Comparison of ENCODE assay signal across 11 cellular contexts in the genomic region with DNA sequence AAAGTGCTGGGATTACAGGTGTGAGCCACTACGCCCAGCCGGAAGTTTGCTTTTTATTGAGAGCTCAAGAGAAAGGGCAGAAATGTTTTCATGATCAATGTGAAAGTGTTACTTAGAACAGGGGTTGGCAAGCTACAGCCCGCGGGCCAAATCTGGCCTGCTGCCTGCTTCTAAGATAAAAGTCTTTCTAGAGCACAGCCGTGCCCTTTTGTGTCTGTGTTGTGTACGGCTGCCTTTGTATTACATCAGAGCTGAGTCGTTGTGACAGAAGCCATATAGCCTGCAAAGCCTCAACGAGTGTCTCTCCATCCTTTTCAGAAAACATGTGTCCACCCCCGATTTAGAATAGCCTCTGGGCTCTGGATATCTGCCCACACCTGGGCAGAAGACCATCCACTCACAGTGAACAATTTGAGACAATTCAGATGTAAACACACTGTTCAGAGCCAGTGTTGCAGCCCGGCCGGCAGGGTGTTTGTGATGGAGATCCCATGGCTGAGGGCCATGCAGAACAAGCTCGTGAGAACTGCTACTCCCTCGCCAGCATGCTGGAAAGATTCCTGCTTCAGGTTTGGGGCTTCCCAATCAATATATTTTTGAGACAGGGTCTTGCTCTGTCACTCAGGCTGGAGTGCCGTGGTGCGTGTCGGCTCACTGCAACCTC. TPM values are rescaled to one million over a fixed set of nuclear protein-coding genes. Genes with fewer than 3 reads are reported as not detected.
DNase-seq lines count a peak whose midpoint lies in the region; ATAC-seq and TF ChIP-seq lines count a peak whose summit lies in the region.
"Had no signal": no experiment of that assay in that cellular context is flagged by ENCODE, and none has a peak within 500 bp of the region (broad histone marks: within the 10 kb centered on the region; RNA-seq: fewer than 3 reads in every experiment).

No MANE protein-coding gene starts in this region.

- H3K9me3 ChIP-seq in psoas muscle = no peaks in the 10 kb centered on the region

- H3K4me3 ChIP-seq in epithelial cell of esophagus (ENCODE audit: low read length) (no peak overlapping the region), rectal smooth muscle tissue (ENCODE audit: low read length) (peak overlapping the region; percentile 3), psoas muscle (no peak overlapping the region)
- H3K4me3 ChIP-seq: cardiac muscle cell had no signal

- H3K36me3 ChIP-seq in rectal smooth muscle tissue (ENCODE audit: control insufficient read depth, insufficient read depth, low read length) (no peaks in the 10 kb centered on the region), psoas muscle (ENCODE audit: insufficient read depth in 1 of 2, low read depth in 1 of 2) (no peaks in the 10 kb centered on the region)
- H3K36me3 ChIP-seq: cardiac muscle cell had no signal

- H3K4me1 ChIP-seq in rectal smooth muscle tissue (ENCODE audit: control insufficient read depth, insufficient read depth, low read length) = no peaks in the 10 kb centered on the region
- no peaks in the 10 kb centered on the region for H3K4me1 ChIP-seq in psoas muscle

- peak overlapping the region; percentile 58 for H3K27ac Mint-ChIP-seq in activated CD4-positive, alpha-beta T cell treated with anti-CD3 and anti-CD28 coated beads, Interleukin-2, amount 10 ng/mL, durations not matched to agents 24 days and 14 days
- H3K27ac Mint-ChIP-seq: stimulated activated naive CD8-positive, alpha-beta T cell treated with anti-CD3 and anti-CD28 coated beads, Interleukin-15, Interleukin-2, amounts not matched to agents 100 ng/mL and 50 ng/mL, for 24 hours had no signal

- ATAC-seq in GM21737 (IDR thresholded peaks at IDR 0.05; ENCODE audit: unreplicated experiment) (no peak), psoas muscle (no peak)

- H3K36me3 Mint-ChIP-seq in activated CD4-positive, alpha-beta T cell treated with anti-CD3 and anti-CD28 coated beads, Interleukin-2, amount 10 ng/mL, durations not matched to agents 24 days and 14 days (ENCODE audit: low read depth) = no peaks in the 10 kb centered on the region

- no peaks in the 10 kb centered on the region for H3K27me3 ChIP-seq in rectal smooth muscle tissue (ENCODE audit: control insufficient read depth, insufficient read depth, low read length)
- H3K27me3 ChIP-seq in psoas muscle (ENCODE audit: insufficient read depth in 3 of 3, low read length in 2 of 3) = peaks cover 0 to 10% (median 0%) of the 10 kb centered on the region in 3 donors
- H3K27me3 ChIP-seq: cardiac muscle cell had no signal

- intact Hi-C loops in activated CD4-positive, alpha-beta T cell treated with anti-CD3 and anti-CD28 coated beads, Interleukin-2, amount 10 ng/mL, durations not matched to agents 24 days and 14 days (cut with micrococcal nuclease) = loop anchor here (5.0 kb wide), 1 partner anchor 53 kb away; no protein-coding TSS in a partner anchor
- intact Hi-C loops in psoas muscle (cut with DNase I) = no loop called here

- peak; percentile 64 for DNase-seq in activated CD4-positive, alpha-beta T cell treated with anti-CD3 and anti-CD28 coated beads, Interleukin-2, amount 10 ng/mL, durations not matched to agents 24 days and 14 days
- no peak for DNase-seq in activated CD4-positive, alpha-beta T cell treated with anti-CD3 and anti-CD28 coated beads for 1 hour
- DNase-seq in RPMI8226 (peak; percentile 60), epithelial cell of esophagus (ENCODE audit: low read depth) (peak; percentile 7), NOMO-1 treated with DMSO at 0.1 percent for 48 hours (lab: John Stamatoyannopoulos, UW; ENCODE audit: unreplicated experiment) (no peak), psoas muscle (no peak)
- DNase-seq: IMR-90 had no signal

- peak overlapping the region; percentile 52 for H3K4me3 Mint-ChIP-seq in activated CD4-positive, alpha-beta T cell treated with anti-CD3 and anti-CD28 coated beads, Interleukin-2, amount 10 ng/mL, durations not matched to agents 24 days and 14 days
- H3K4me3 Mint-ChIP-seq: stimulated activated naive CD8-positive, alpha-beta T cell treated with anti-CD3 and anti-CD28 coated beads, Interleukin-15, Interleukin-2, amounts not matched to agents 100 ng/mL and 50 ng/mL, for 24 hours had no signal

- TF ChIP-seq CTCF in epithelial cell of esophagus (IDR thresholded peaks at IDR 0.05; ENCODE audit: insufficient read depth, low read depth, low read length, missing control alignments) (no peak), psoas muscle (IDR thresholded peaks at IDR 0.05) (no peak)

- no peak overlapping the region for H3K9ac ChIP-seq in rectal smooth muscle tissue (ENCODE audit: low read length)

- 63 to 71% (median 66%) methylated on average over 16 of the region's 16 CpGs for WGBS in psoas muscle, 3 donors

- no peaks in the 10 kb centered on the region for H3K9me3 Mint-ChIP-seq in activated CD4-positive, alpha-beta T cell treated with anti-CD3 and anti-CD28 coated beads, Interleukin-2, amount 10 ng/mL, durations not matched to agents 24 days and 14 days
- H3K9me3 Mint-ChIP-seq: stimulated activated naive CD8-positive, alpha-beta T cell treated with anti-CD3 and anti-CD28 coated beads, Interleukin-15, Interleukin-2, amounts not matched to agents 100 ng/mL and 50 ng/mL, for 24 hours had no signal

- H3K27me3 Mint-ChIP-seq in activated CD4-positive, alpha-beta T cell treated with anti-CD3 and anti-CD28 coated beads, Interleukin-2, amount 10 ng/mL, durations not matched to agents 24 days and 14 days = peaks cover 1% of the 10 kb centered on the region
- H3K27me3 Mint-ChIP-seq: stimulated activated naive CD8-positive, alpha-beta T cell treated with anti-CD3 and anti-CD28 coated beads, Interleukin-15, Interleukin-2, amounts not matched to agents 100 ng/mL and 50 ng/mL, for 24 hours had no signal

- peak overlapping the region; percentile 66 for H3K27ac ChIP-seq in rectal smooth muscle tissue (ENCODE audit: low read depth, low read length)
- H3K27ac ChIP-seq in psoas muscle = no peak overlapping the region
- H3K27ac ChIP-seq: cardiac muscle cell had no signal

- peaks cover 17% of the 10 kb centered on the region for H3K4me1 Mint-ChIP-seq in activated CD4-positive, alpha-beta T cell treated with anti-CD3 and anti-CD28 coated beads, Interleukin-2, amount 10 ng/mL, durations not matched to agents 24 days and 14 days

RNA-seq across cellular contexts. Expression of a gene that starts 28.8 kb away (rescaled TPM):
- 0.33 TPM in 1 of 2 replicates, not detected in the other for total RNA-seq in activated CD4-positive, alpha-beta T cell treated with anti-CD3 and anti-CD28 coated beads, Interleukin-2, amount 10 ng/mL, durations not matched to agents 24 days and 14 days
- not detected for total RNA-seq in psoas muscle
- polyA plus RNA-seq in psoas muscle = under 1 TPM in 1 of 3 donors, not detected in 2; 0.10 TPM

RNA-seq across cellular contexts. Expression of a gene that starts 29.4 kb away (rescaled TPM):
- total RNA-seq in activated CD4-positive, alpha-beta T cell treated with anti-CD3 and anti-CD28 coated beads, Interleukin-2, amount 10 ng/mL, durations not matched to agents 24 days and 14 days = 0.91 and 0.92 TPM in 2 replicates
- 1 to 10 TPM; 1.1 to 3.6 (median 1.5) TPM for total RNA-seq in psoas muscle
- under 1 TPM; 0.64 to 0.91 (median 0.76) TPM for polyA plus RNA-seq in psoas muscle

Comparison
In these comparisons a context has a peak if more than half of its experiments do, and no peak if none do; other contexts are left out.
1. DNase-seq: peak in activated CD4-positive, alpha-beta T cell treated with anti-CD3 and anti-CD28 coated beads, Interleukin-2, amount 10 ng/mL, durations not matched to agents 24 days and 14 days (single experiment), RPMI8226 (single experiment) and epithelial cell of esophagus (single experiment); none in activated CD4-positive, alpha-beta T cell treated with anti-CD3 and anti-CD28 coated beads for 1 hour (single experiment), NOMO-1 treated with DMSO at 0.1 percent for 48 hours (single experiment) and psoas muscle (0 of 2).